In genomic region chr12:106271575-106272505, GRCh38 we compare ENCODE assay signal across 23 cellular contexts. TPM values are rescaled to one million over a fixed set of nuclear protein-coding genes. Genes with fewer than 3 reads are reported as not detected.
DNase-seq lines count a peak whose midpoint lies in the region; ATAC-seq, FAIRE-seq and TF ChIP-seq lines count a peak whose summit lies in the region.
"Had no signal": no experiment of that assay in that cellular context is flagged by ENCODE, and none has a peak within 500 bp of the region (broad histone marks: within the 10 kb centered on the region; RNA-seq: fewer than 3 reads in every experiment).

No MANE protein-coding gene starts in this region.

- ATAC-seq in foreskin keratinocyte, result peak; percentile 60
- peak in 3 of 4 donors; percentile 55 to 68 (median 62) for ATAC-seq in pancreas

- WGBS in pancreas, 2 donors, result 39 to 48% methylated on average over 5 of the region's 5 CpGs

- no peak for TF ChIP-seq CTCF in breast epithelium (IDR thresholded peaks at IDR 0.05)
- no peak for TF ChIP-seq CTCF in foreskin keratinocyte (conservative IDR thresholded peaks at IDR 0.05)
- no peak for TF ChIP-seq CTCF in pancreas (IDR thresholded peaks at IDR 0.05)

- no peak overlapping the region for H3K27ac Mint-ChIP-seq in CD4-positive, alpha-beta memory T cell
- H3K27ac Mint-ChIP-seq: CD4-positive, alpha-beta T cell; HFFc6 had no signal

- peaks cover 0 to 1% of the 10 kb centered on the region in 2 donors for H3K27me3 Mint-ChIP-seq in CD4-positive, alpha-beta memory T cell
- H3K27me3 Mint-ChIP-seq: CD4-positive, alpha-beta T cell had no signal

- no peaks in the 10 kb centered on the region for H3K27me3 ChIP-seq in SJCRH30
- no peaks in the 10 kb centered on the region for H3K27me3 ChIP-seq in breast epithelium
- H3K27me3 ChIP-seq in foreskin keratinocyte, result no peaks in the 10 kb centered on the region
- no peaks in the 10 kb centered on the region for H3K27me3 ChIP-seq in pancreas
- no peaks in the 10 kb centered on the region for H3K27me3 ChIP-seq in CD4-positive, alpha-beta memory T cell (ENCODE audit: insufficient read depth, low read length)
- H3K27me3 ChIP-seq: SJSA1 had no signal

- H3K36me3 ChIP-seq in SJCRH30 (no peaks in the 10 kb centered on the region), breast epithelium (no peaks in the 10 kb centered on the region), pancreas (no peaks in the 10 kb centered on the region)
- no peaks in the 10 kb centered on the region for H3K36me3 ChIP-seq in CD4-positive, alpha-beta memory T cell (ENCODE audit: insufficient read depth, low read length)
- H3K36me3 ChIP-seq: SJSA1 had no signal

- peak; percentile 64 to 70 for DNase-seq in SJCRH30
- DNase-seq in breast epithelium (ENCODE audit: low spot score in 2 of 2), result no peak
- DNase-seq in foreskin keratinocyte, result peak; percentile 48 to 76
- peak in 3 of 6 donors; percentile 25 to 77 (median 43) for DNase-seq in pancreas
- no peak for DNase-seq in NOMO-1 treated with DMSO at 0.1 percent for 48 hours (lab: John Stamatoyannopoulos, UW; ENCODE audit: unreplicated experiment)
- DNase-seq in stimulated activated CD8-positive, alpha-beta memory T cell treated with anti-CD3 and anti-CD28 coated beads, Interleukin-4, amount 100 ng/mL, for 48 hours, result no peak
- no peak for DNase-seq in CD4-positive, alpha-beta memory T cell
- DNase-seq in NCI-H1694 (lab: John Stamatoyannopoulos, UW), result no peak
- DNase-seq: ACHN; CD4-positive, alpha-beta T cell; DMS79 treated with DMSO at 0.1 percent for 48 hours; HFFc6; KBM-7; NCI-H1417 treated with DMSO at 0.1 percent for 48 hours; NCI-H2081 treated with DMSO at 0.1 percent for 48 hours; NCI-H2227 treated with DMSO at 0.1 percent for 48 hours; NCI-H524 treated with DMSO at 0.1 percent for 48 hours; NK-92 treated with Interleukin-12 subunit alpha and Interleukin-12 subunit beta, amount 100 ng/mL, for 24 hours had no signal

- H3K36me3 Mint-ChIP-seq in CD4-positive, alpha-beta memory T cell, result no peaks in the 10 kb centered on the region

- H3K4me3 Mint-ChIP-seq in CD4-positive, alpha-beta memory T cell, result no peak overlapping the region
- H3K4me3 Mint-ChIP-seq: CD4-positive, alpha-beta T cell; HFFc6 had no signal

- POLR2A ChIA-PET in CD4-positive, alpha-beta memory T cell (lab: Charles Lee; ENCODE audit: partially characterized antibody), result no interaction called here

- H3K4me1 Mint-ChIP-seq in CD4-positive, alpha-beta memory T cell, result peaks cover 10 to 17% (median 11%) of the 10 kb centered on the region in 4 donors

- no peak for FAIRE-seq in pancreas (lab: Jason Lieb, UNC)
- FAIRE-seq: G401.6, GM12891, H1 had no signal

- intact Hi-C loops in breast epithelium (cut with DNase I; ENCODE audit: low total_unique reads), result no loop called here
- intact Hi-C loops in pancreas (cut with DNase I), result no loop called here
- intact Hi-C loops in CD4-positive, alpha-beta memory T cell (cut with micrococcal nuclease), result no loop called here

- H3K4me1 ChIP-seq in SJCRH30, result peaks cover 13% of the 10 kb centered on the region; the same call in 1 of the 2 replicates
- no peaks in the 10 kb centered on the region for H3K4me1 ChIP-seq in breast epithelium
- peaks cover 9% of the 10 kb centered on the region for H3K4me1 ChIP-seq in foreskin keratinocyte
- H3K4me1 ChIP-seq in pancreas, result peaks cover 33 to 54% (median 43%) of the 10 kb centered on the region in 3 donors
- peaks cover 13% of the 10 kb centered on the region for H3K4me1 ChIP-seq in CD4-positive, alpha-beta memory T cell (ENCODE audit: insufficient read depth, low read length)
- H3K4me1 ChIP-seq: SJSA1 had no signal

- no peaks in the 10 kb centered on the region for H3K9me3 Mint-ChIP-seq in CD4-positive, alpha-beta memory T cell
- H3K9me3 Mint-ChIP-seq: CD4-positive, alpha-beta T cell; HFFc6 had no signal

- H3K4me3 ChIP-seq in SJCRH30 (no peak overlapping the region), breast epithelium (no peak overlapping the region), pancreas (no peak overlapping the region)
- H3K4me3 ChIP-seq in CD4-positive, alpha-beta memory T cell (ENCODE audit: low read length in 2 of 2), result no peak overlapping the region
- H3K4me3 ChIP-seq: SJSA1 had no signal

- CTCF ChIA-PET in CD4-positive, alpha-beta memory T cell (lab: Charles Lee; ENCODE audit: partially characterized antibody), result interaction anchor here (1.2 to 2.5 kb wide), 3 partner anchors 11 to 46 kb away, joined by 5 to 8 read pairs (median 7); no protein-coding TSS in a partner anchor

- H3K27ac ChIP-seq in SJCRH30 (no peak overlapping the region), breast epithelium (peak overlapping the region; percentile 8 to 49), foreskin keratinocyte (no peak overlapping the region), pancreas (peak overlapping the region in 3 of 4 donors; percentile 33 to 76 (median 53))
- H3K27ac ChIP-seq in CD4-positive, alpha-beta memory T cell (ENCODE audit: low read depth, low read length), result no peak overlapping the region
- H3K27ac ChIP-seq: RWPE1, SJSA1 had no signal

- no peaks in the 10 kb centered on the region for H3K9me3 ChIP-seq in SJCRH30 (replicated peaks)
- H3K9me3 ChIP-seq in breast epithelium, result no peaks in the 10 kb centered on the region
- no peaks in the 10 kb centered on the region for H3K9me3 ChIP-seq in pancreas
- H3K9me3 ChIP-seq in CD4-positive, alpha-beta memory T cell (ENCODE audit: control insufficient read depth in 1 of 2, low read length in 2 of 2), result no peaks in the 10 kb centered on the region
- H3K9me3 ChIP-seq: SJSA1 had no signal

- no peak for TF ChIP-seq POLR2A in breast epithelium (IDR thresholded peaks at IDR 0.05)

RNA-seq across cellular contexts. Expression of gene CKAP4, which starts 24.0 kb away (rescaled TPM):
- total RNA-seq in SJCRH30 (2014; rRNA removed; shearing (Covaris generic)), result 47.8 and 50.7 TPM in 2 replicates
- 10 to 100 TPM; 22.0 to 39.3 (median 30.9) TPM for total RNA-seq in breast epithelium
- total RNA-seq in foreskin keratinocyte, result 119 and 121 TPM in 2 replicates
- polyA plus RNA-seq in foreskin keratinocyte, result 91.0 and 94.9 TPM in 2 replicates
- total RNA-seq in pancreas, result 10 to 100 TPM; 19.8 to 45.3 (median 28.4) TPM
- 10 to 100 TPM in 1 of 2 donors, 1 to 10 TPM in 1; 5.6 to 14.3 TPM for polyA plus RNA-seq in pancreas
- total RNA-seq in CD4-positive, alpha-beta memory T cell, result 10 to 100 TPM; 12.5 to 13.0 TPM
- 1 to 10 TPM; 5.1 to 8.3 TPM for polyA plus RNA-seq in CD4-positive, alpha-beta memory T cell

RNA-seq across cellular contexts. Expression of gene TCP11L2, which starts 30.7 kb away (rescaled TPM):
- 0.25 and 0.30 TPM in 2 replicates for total RNA-seq in SJCRH30 (2014; rRNA removed; shearing (Covaris generic))
- total RNA-seq in breast epithelium (10 to 100 TPM; 31.2 to 53.7 (median 35.4) TPM), foreskin keratinocyte (4.1 and 5.9 TPM in 2 replicates), pancreas (10 to 100 TPM in 4 of 6 donors, 1 to 10 TPM in 2; 7.3 to 24.4 (median 12.9) TPM)
- polyA plus RNA-seq in foreskin keratinocyte (0.39 and 0.57 TPM in 2 replicates), pancreas (1 to 10 TPM; 3.5 to 4.6 TPM)
- 100 to 1,000 TPM; 185 to 186 TPM for total RNA-seq in CD4-positive, alpha-beta memory T cell
- 10 to 100 TPM; 21.7 to 35.0 TPM for polyA plus RNA-seq in CD4-positive, alpha-beta memory T cell

Comparison
In these comparisons a context has a peak if more than half of its experiments do, and no peak if none do; other contexts are left out.
1. DNase-seq: peak in SJCRH30 (2 of 2) and foreskin keratinocyte (2 of 2); none in breast epithelium (0 of 2), NOMO-1 treated with DMSO at 0.1 percent for 48 hours (single experiment), stimulated activated CD8-positive, alpha-beta memory T cell treated with anti-CD3 and anti-CD28 coated beads, Interleukin-4, amount 100 ng/mL, for 48 hours (single experiment), CD4-positive, alpha-beta memory T cell (0 of 5) and NCI-H1694 (single experiment).
2. H3K27ac ChIP-seq: peak in breast epithelium (2 of 2) and pancreas (3 of 4); none in SJCRH30 (single experiment), foreskin keratinocyte (single experiment) and CD4-positive, alpha-beta memory T cell (single experiment).